1 cellular context compared by ENCODE assay signal in genomic region chr19:2759392-2759791, GRCh38.
TF ChIP-seq lines count a peak whose summit lies in the region.

No MANE protein-coding gene starts in this region.

TF ChIP-seq in K562, 482 proteins besides CTCF, POLR2A, EP300 and RAD21:
- TF ChIP-seq ARID1B (IDR thresholded peaks at IDR 0.05) (no peak), ARID3A (IDR thresholded peaks at IDR 0.05; ENCODE audit: borderline replicate concordance, low read depth, low read length) (no peak), ZNF75A (CRISPR knock-in tag; IDR thresholded peaks at IDR 0.05) (no peak), ZNF431 (CRISPR knock-in tag; IDR thresholded peaks at IDR 0.05) (no peak), GTF2E2 (tag; IDR thresholded peaks at IDR 0.05) (no peak), MEF2A (IDR thresholded peaks at IDR 0.05; ENCODE audit: control insufficient read depth, low read depth, low read length) (no peak), ZBTB33 (CRISPR knock-in tag; IDR thresholded peaks at IDR 0.05) (peak; percentile 30; the same call in 1 of the 2 replicates)
